ENCODE assay signal across 8 cellular contexts in the genomic region with DNA sequence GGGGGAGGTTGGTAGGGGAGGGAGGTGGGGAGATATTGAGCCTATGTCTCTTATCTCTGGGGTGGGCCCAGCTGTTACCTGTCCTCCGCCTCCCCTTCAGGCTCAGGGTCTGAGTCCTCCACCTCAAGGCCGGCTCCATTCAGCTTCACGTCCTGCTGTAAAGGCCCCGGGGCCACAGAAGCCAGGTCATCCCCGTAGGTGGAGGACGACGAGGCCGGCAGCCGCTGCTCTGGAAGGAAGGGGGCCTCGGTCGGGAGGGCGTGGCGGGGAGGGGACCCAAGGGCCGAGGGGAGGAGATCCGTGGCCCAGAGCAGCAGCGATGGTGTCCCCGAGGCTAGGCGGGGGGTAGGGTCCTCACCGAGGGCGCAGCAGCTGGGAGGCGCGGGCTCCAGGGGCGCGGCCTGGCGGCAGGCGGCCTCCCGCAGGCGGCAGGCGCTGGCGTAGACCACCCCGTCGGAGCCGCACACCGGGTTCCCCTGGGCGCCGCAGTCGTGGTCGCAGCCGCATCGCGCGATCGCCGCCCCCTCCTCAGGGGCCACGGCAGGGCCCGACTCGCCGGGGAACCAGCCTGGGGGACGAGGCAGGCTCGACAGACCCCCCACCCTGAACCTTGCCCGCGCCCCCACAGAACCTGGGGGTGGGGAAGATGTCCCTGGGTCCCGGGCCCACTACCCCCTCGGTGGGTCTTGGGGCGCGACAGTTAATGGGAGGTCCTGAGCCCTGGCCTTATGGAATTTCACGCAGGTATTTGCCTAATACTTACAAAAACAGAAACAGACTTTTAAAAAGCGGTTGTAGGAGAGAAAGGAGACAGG. TPM values are rescaled to one million over a fixed set of nuclear protein-coding genes. Genes with fewer than 3 reads are reported as not detected.
A peak's percentile ranks its signal among the peaks of the same experiment; 100 is the strongest.
DNase-seq lines count a peak whose midpoint lies in the region; ATAC-seq and TF ChIP-seq lines count a peak whose summit lies in the region.

No MANE protein-coding gene starts in this region.

- peaks cover 51% of the 10 kb centered on the region for H3K27me3 Mint-ChIP-seq in activated CD8-positive, alpha-beta T cell treated with anti-CD3 and anti-CD28 coated beads for 36 hours

- H3K4me3 ChIP-seq in ACC112 (ENCODE audit: low read depth, low read length) = peak overlapping the region; percentile 55
- peak overlapping the region; percentile 53 for H3K4me3 ChIP-seq in H7 (ENCODE audit: insufficient read depth, low read depth, low read length)
- H3K4me3 ChIP-seq in iPS-18a (ENCODE audit: low read length) = peak overlapping the region; percentile 63
- H3K4me3 ChIP-seq in stomach smooth muscle (ENCODE audit: low read length in 2 of 2) = peak overlapping the region; percentile 49 to 64

- no peak overlapping the region for H3K4me3 Mint-ChIP-seq in activated CD8-positive, alpha-beta T cell treated with anti-CD3 and anti-CD28 coated beads for 36 hours

- no peak overlapping the region for H3K9ac ChIP-seq in iPS-18a (ENCODE audit: low read length)
- no peak overlapping the region for H3K9ac ChIP-seq in stomach smooth muscle (ENCODE audit: low read length in 2 of 2)

- peak; percentile 90 for DNase-seq in H7
- DNase-seq in activated CD8-positive, alpha-beta T cell treated with anti-CD3 and anti-CD28 coated beads for 36 hours = peak; percentile 10
- DNase-seq in KBM-7 = no peak

- H3K36me3 Mint-ChIP-seq in activated CD8-positive, alpha-beta T cell treated with anti-CD3 and anti-CD28 coated beads for 36 hours (ENCODE audit: low read depth) = no peaks in the 10 kb centered on the region

- CTCF ChIA-PET in activated CD8-positive, alpha-beta T cell treated with anti-CD3 and anti-CD28 coated beads for 36 hours (lab: Charles Lee) = no interaction called here

- peak overlapping the region; percentile 60 for H2AFZ ChIP-seq in ACC112 (ENCODE audit: low read length, unreplicated experiment)

- no peak for ATAC-seq in activated CD8-positive, alpha-beta T cell treated with anti-CD3 and anti-CD28 coated beads for 36 hours
- no peak for ATAC-seq in GM21717 (IDR thresholded peaks at IDR 0.05; ENCODE audit: unreplicated experiment)
- no peak for ATAC-seq in GM19351 (IDR thresholded peaks at IDR 0.05; ENCODE audit: unreplicated experiment)

- no peaks in the 10 kb centered on the region for H3K9me3 Mint-ChIP-seq in activated CD8-positive, alpha-beta T cell treated with anti-CD3 and anti-CD28 coated beads for 36 hours

- H3K4me1 Mint-ChIP-seq in activated CD8-positive, alpha-beta T cell treated with anti-CD3 and anti-CD28 coated beads for 36 hours (ENCODE audit: low read depth) = peaks cover 11% of the 10 kb centered on the region

- H3K79me2 ChIP-seq in ACC112 (ENCODE audit: control insufficient read depth, insufficient read depth, low read length, unreplicated experiment) = no peaks in the 10 kb centered on the region

- TF ChIP-seq CTCF in activated CD8-positive, alpha-beta T cell treated with anti-CD3 and anti-CD28 coated beads for 36 hours (IDR thresholded peaks at IDR 0.05) = no peak

- H3K27me3 ChIP-seq in ACC112 (ENCODE audit: insufficient read depth, low read length) (no peaks in the 10 kb centered on the region), H7 (ENCODE audit: control insufficient read depth, insufficient read depth, low read length) (peaks cover 19% of the 10 kb centered on the region), iPS-18a (ENCODE audit: control insufficient read depth, insufficient read depth, low read length) (peaks cover 26% of the 10 kb centered on the region), stomach smooth muscle (ENCODE audit: control insufficient read depth in 1 of 2, insufficient read depth in 2 of 2, low read length in 2 of 2) (peaks cover 0 to 21% of the 10 kb centered on the region in 2 donors)

- H3K4me1 ChIP-seq in ACC112 (ENCODE audit: control insufficient read depth, insufficient read depth, low read length, unreplicated experiment) (no peaks in the 10 kb centered on the region), iPS-18a (ENCODE audit: control insufficient read depth, low read depth, low read length) (no peaks in the 10 kb centered on the region), stomach smooth muscle (ENCODE audit: control insufficient read depth, insufficient read depth, low read length) (peaks cover 13% of the 10 kb centered on the region)

- H3K27ac ChIP-seq in ACC112 (ENCODE audit: low read depth, low read length) (no peak overlapping the region), iPS-18a (ENCODE audit: low read length) (no peak overlapping the region), stomach smooth muscle (ENCODE audit: low read length) (no peak overlapping the region)

- H3K27ac Mint-ChIP-seq in activated CD8-positive, alpha-beta T cell treated with anti-CD3 and anti-CD28 coated beads for 36 hours = no peak overlapping the region

- H3K36me3 ChIP-seq in ACC112 (ENCODE audit: insufficient read depth, low read length) = no peaks in the 10 kb centered on the region
- no peaks in the 10 kb centered on the region for H3K36me3 ChIP-seq in H7 (replicated peaks; ENCODE audit: control insufficient read depth, insufficient read depth, low read length)
- H3K36me3 ChIP-seq in iPS-18a (ENCODE audit: control insufficient read depth, low read depth, low read length) = no peaks in the 10 kb centered on the region
- no peaks in the 10 kb centered on the region for H3K36me3 ChIP-seq in stomach smooth muscle (ENCODE audit: control insufficient read depth in 2 of 2, insufficient read depth in 2 of 2, low read length in 2 of 2)

- intact Hi-C loops in activated CD8-positive, alpha-beta T cell treated with anti-CD3 and anti-CD28 coated beads for 36 hours (cut with micrococcal nuclease) = loop anchor here (10.0 kb wide), 1 partner anchor 122 kb away; no protein-coding TSS in a partner anchor

- in situ Hi-C loops in KBM-7 (cut with MboI; ENCODE audit: low pct_unique_long_range_greater_than_20kb, low sequenced_read_pairs) = no loop called here

- POLR2A ChIA-PET in activated CD8-positive, alpha-beta T cell treated with anti-CD3 and anti-CD28 coated beads for 36 hours (lab: Charles Lee) = interaction anchor here (1.1 kb wide), 1 partner anchor 44 kb away, joined by 3 read pairs; no protein-coding TSS in a partner anchor

- H3K9me3 ChIP-seq in iPS-18a (ENCODE audit: control insufficient read depth, low read depth, low read length) = no peaks in the 10 kb centered on the region
- H3K9me3 ChIP-seq in stomach smooth muscle (ENCODE audit: control insufficient read depth in 2 of 2, low read length in 2 of 2) = no peaks in the 10 kb centered on the region

RNA-seq across cellular contexts. Expression of gene F2RL3, which starts 7.5 kb away (rescaled TPM):
- not detected in 2 replicates for total RNA-seq in H7 (2014; rRNA removed; shearing (Covaris generic))
- total RNA-seq in activated CD8-positive, alpha-beta T cell treated with anti-CD3 and anti-CD28 coated beads for 36 hours = not detected
